15 cellular contexts compared by ENCODE assay signal in genomic region chr9:124773473-124774130, GRCh38. TPM values are rescaled to one million over a fixed set of nuclear protein-coding genes. Genes with fewer than 3 reads are reported as not detected.
DNase-seq lines count a peak whose midpoint lies in the region; ATAC-seq lines count a peak whose summit lies in the region.
"Had no signal": no experiment of that assay in that cellular context is flagged by ENCODE, and none has a peak within 500 bp of the region (broad histone marks: within the 10 kb centered on the region; RNA-seq: fewer than 3 reads in every experiment).

No MANE protein-coding gene starts in this region.

- no peaks in the 10 kb centered on the region for H3K36me3 Mint-ChIP-seq in CD4-positive, CD25-positive, alpha-beta regulatory T cell
- peaks cover 0 to 2% (median 0%) of the 10 kb centered on the region in 3 donors for H3K36me3 Mint-ChIP-seq in CD8-positive, alpha-beta memory T cell
- no peaks in the 10 kb centered on the region for H3K36me3 Mint-ChIP-seq in activated T-helper 2 cell treated with anti-CD3 and anti-CD28 coated beads, Interferon-gamma antibody, Interleukin-2, Interleukin-4, amounts not matched to agents 10 μg/mL and 5 μg/mL and 100 μg/mL, durations not matched to agents 14 hours and 24 hours and 36 hours (ENCODE audit: low read depth)
- H3K36me3 Mint-ChIP-seq in naive thymus-derived CD8-positive, alpha-beta T cell, result no peaks in the 10 kb centered on the region
- H3K36me3 Mint-ChIP-seq in activated CD4-positive, alpha-beta T cell treated with anti-CD3 and anti-CD28 coated beads for 36 hours (ENCODE audit: low read depth), result no peaks in the 10 kb centered on the region
- H3K36me3 Mint-ChIP-seq: stimulated activated naive B cell treated with anti-CD40 and anti-IgM and Interleukin-4, amounts not matched to agents 10 μg/mL and 1 μg/mL and 100 μg/mL, for 72 hours had no signal

- H3K4me3 ChIP-seq in CD4-positive, CD25-positive, alpha-beta regulatory T cell (ENCODE audit: low read depth, low read length), result no peak overlapping the region
- H3K4me3 ChIP-seq in CD8-positive, alpha-beta memory T cell (ENCODE audit: low read length), result no peak overlapping the region
- H3K4me3 ChIP-seq: heart left ventricle, PC-9 had no signal

- POLR2A ChIA-PET in CD8-positive, alpha-beta memory T cell (lab: Charles Lee), result no interaction called here
- POLR2A ChIA-PET in naive thymus-derived CD8-positive, alpha-beta T cell (lab: Charles Lee), result interaction anchor here (1.2 kb wide), 1 partner anchor 72 kb away, joined by 3 read pairs; no protein-coding TSS in a partner anchor
- POLR2A ChIA-PET in activated CD4-positive, alpha-beta T cell treated with anti-CD3 and anti-CD28 coated beads for 36 hours (lab: Charles Lee), result no interaction called here

- no peak overlapping the region for H3K27ac Mint-ChIP-seq in CD4-positive, CD25-positive, alpha-beta regulatory T cell
- peak overlapping the region in 3 of 8 donors; percentile 14 to 83 (median 62) for H3K27ac Mint-ChIP-seq in CD8-positive, alpha-beta memory T cell
- H3K27ac Mint-ChIP-seq in activated T-helper 2 cell treated with anti-CD3 and anti-CD28 coated beads, Interferon-gamma antibody, Interleukin-2, Interleukin-4, amounts not matched to agents 10 μg/mL and 5 μg/mL and 100 μg/mL, durations not matched to agents 14 hours and 24 hours and 36 hours, result no peak overlapping the region
- H3K27ac Mint-ChIP-seq in naive thymus-derived CD8-positive, alpha-beta T cell, result no peak overlapping the region
- no peak overlapping the region for H3K27ac Mint-ChIP-seq in activated CD4-positive, alpha-beta T cell treated with anti-CD3 and anti-CD28 coated beads for 36 hours
- H3K27ac Mint-ChIP-seq: stimulated activated naive B cell treated with anti-CD40 and anti-IgM and Interleukin-4, amounts not matched to agents 10 μg/mL and 1 μg/mL and 100 μg/mL, for 72 hours had no signal

- DNase-seq in CD4-positive, CD25-positive, alpha-beta regulatory T cell, result peak in 1 of 3 donors; percentile 70
- DNase-seq in CD8-positive, alpha-beta memory T cell, result no peak
- DNase-seq in activated T-helper 2 cell treated with anti-CD3 and anti-CD28 coated beads, Interferon-gamma antibody, Interleukin-2, Interleukin-4, amounts not matched to agents 10 μg/mL and 5 μg/mL and 100 μg/mL, durations not matched to agents 14 hours and 24 hours and 36 hours (ENCODE audit: low spot score), result no peak
- DNase-seq in naive thymus-derived CD8-positive, alpha-beta T cell, result no peak
- no peak for DNase-seq in NCI-H1092 (lab: John Stamatoyannopoulos, UW)
- DNase-seq in effector CD4-positive, alpha-beta T cell, result no peak
- DNase-seq in activated CD4-positive, alpha-beta T cell treated with anti-CD3 and anti-CD28 coated beads for 36 hours, result no peak
- DNase-seq in stimulated activated CD4-positive, alpha-beta T cell treated with anti-CD3 and anti-CD28 coated beads, Interleukin-2, amount 100 ng/mL, for 24 hours, result no peak
- DNase-seq: activated gamma-delta T cell had no signal

- no peak for ATAC-seq in CD4-positive, CD25-positive, alpha-beta regulatory T cell (ENCODE audit: low read depth in 2 of 2)
- ATAC-seq in naive thymus-derived CD8-positive, alpha-beta T cell, result no peak
- no peak for ATAC-seq in activated CD4-positive, alpha-beta T cell treated with anti-CD3 and anti-CD28 coated beads for 36 hours

- peaks cover 20% of the 10 kb centered on the region for H3K27me3 ChIP-seq in CD4-positive, CD25-positive, alpha-beta regulatory T cell (ENCODE audit: control insufficient read depth, insufficient read depth, low read length)
- peaks cover 48% of the 10 kb centered on the region for H3K27me3 ChIP-seq in CD8-positive, alpha-beta memory T cell (ENCODE audit: insufficient read depth, low read length, poor library complexity, severe bottlenecking)

- peak overlapping the region; percentile 47 to 96 (median 72) for H3K4me3 Mint-ChIP-seq in CD4-positive, CD25-positive, alpha-beta regulatory T cell
- peak overlapping the region in 5 of 7 donors; percentile 8 to 66 (median 44) for H3K4me3 Mint-ChIP-seq in CD8-positive, alpha-beta memory T cell
- peak overlapping the region; percentile 27 for H3K4me3 Mint-ChIP-seq in activated T-helper 2 cell treated with anti-CD3 and anti-CD28 coated beads, Interferon-gamma antibody, Interleukin-2, Interleukin-4, amounts not matched to agents 10 μg/mL and 5 μg/mL and 100 μg/mL, durations not matched to agents 14 hours and 24 hours and 36 hours (ENCODE audit: low read depth)
- peak overlapping the region in 7 of 10 donors; percentile 2 to 54 (median 28) for H3K4me3 Mint-ChIP-seq in naive thymus-derived CD8-positive, alpha-beta T cell
- no peak overlapping the region for H3K4me3 Mint-ChIP-seq in activated CD4-positive, alpha-beta T cell treated with anti-CD3 and anti-CD28 coated beads for 36 hours

- no peaks in the 10 kb centered on the region for H3K36me3 ChIP-seq in CD4-positive, CD25-positive, alpha-beta regulatory T cell (ENCODE audit: control insufficient read depth, insufficient read depth, low read length)
- no peaks in the 10 kb centered on the region for H3K36me3 ChIP-seq in CD8-positive, alpha-beta memory T cell (ENCODE audit: insufficient read depth, low read length)
- H3K36me3 ChIP-seq: heart left ventricle had no signal

- peaks cover 39% of the 10 kb centered on the region for H3K4me1 ChIP-seq in CD4-positive, CD25-positive, alpha-beta regulatory T cell (ENCODE audit: control insufficient read depth, insufficient read depth, low read length, poor library complexity, severe bottlenecking)
- H3K4me1 ChIP-seq in CD8-positive, alpha-beta memory T cell (ENCODE audit: insufficient read depth, low read length), result peaks cover 31% of the 10 kb centered on the region

- intact Hi-C loops in activated T-helper 2 cell treated with anti-CD3 and anti-CD28 coated beads, Interferon-gamma antibody, Interleukin-2, Interleukin-4, amounts not matched to agents 10 μg/mL and 5 μg/mL and 100 μg/mL, durations not matched to agents 14 hours and 24 hours and 36 hours (cut with micrococcal nuclease), result loop anchor here (1.0 to 10.0 kb wide), 6 partner anchors 80 to 601 kb away; partner anchors contain the start of genes HSPA5, SCAI and WDR38
- intact Hi-C loops in activated CD4-positive, alpha-beta T cell treated with anti-CD3 and anti-CD28 coated beads for 36 hours (cut with DNase I, micrococcal nuclease), result loop anchor here (1.0 to 5.0 kb wide), 6 partner anchors 80 to 601 kb away; partner anchors contain the start of genes WDR38 (in 2 of the 2), HSPA5 (in 1 of the 2) and SCAI (in 1 of the 2)

- H3K9me3 ChIP-seq in CD4-positive, CD25-positive, alpha-beta regulatory T cell (ENCODE audit: control insufficient read depth in 2 of 2, low read length in 2 of 2), result no peaks in the 10 kb centered on the region
- H3K9me3 ChIP-seq in CD8-positive, alpha-beta memory T cell (ENCODE audit: low read length), result no peaks in the 10 kb centered on the region
- H3K9me3 ChIP-seq: heart left ventricle, SK-N-SH had no signal

- no peaks in the 10 kb centered on the region for H3K9me3 Mint-ChIP-seq in CD4-positive, CD25-positive, alpha-beta regulatory T cell
- H3K9me3 Mint-ChIP-seq in CD8-positive, alpha-beta memory T cell, result peaks cover 0 to 4% (median 0%) of the 10 kb centered on the region in 5 donors
- no peaks in the 10 kb centered on the region for H3K9me3 Mint-ChIP-seq in activated T-helper 2 cell treated with anti-CD3 and anti-CD28 coated beads, Interferon-gamma antibody, Interleukin-2, Interleukin-4, amounts not matched to agents 10 μg/mL and 5 μg/mL and 100 μg/mL, durations not matched to agents 14 hours and 24 hours and 36 hours
- H3K9me3 Mint-ChIP-seq in naive thymus-derived CD8-positive, alpha-beta T cell, result no peaks in the 10 kb centered on the region
- H3K9me3 Mint-ChIP-seq in activated CD4-positive, alpha-beta T cell treated with anti-CD3 and anti-CD28 coated beads for 36 hours (ENCODE audit: low read depth), result no peaks in the 10 kb centered on the region
- H3K9me3 Mint-ChIP-seq: stimulated activated naive B cell treated with anti-CD40 and anti-IgM and Interleukin-4, amounts not matched to agents 10 μg/mL and 1 μg/mL and 100 μg/mL, for 72 hours had no signal

- peaks cover 56% of the 10 kb centered on the region for H3K27me3 Mint-ChIP-seq in CD4-positive, CD25-positive, alpha-beta regulatory T cell
- peaks cover 42 to 58% of the 10 kb centered on the region in 2 donors for H3K27me3 Mint-ChIP-seq in CD8-positive, alpha-beta memory T cell
- peaks cover 47% of the 10 kb centered on the region for H3K27me3 Mint-ChIP-seq in activated T-helper 2 cell treated with anti-CD3 and anti-CD28 coated beads, Interferon-gamma antibody, Interleukin-2, Interleukin-4, amounts not matched to agents 10 μg/mL and 5 μg/mL and 100 μg/mL, durations not matched to agents 14 hours and 24 hours and 36 hours (ENCODE audit: low read depth)
- peaks cover 46 to 72% (median 54%) of the 10 kb centered on the region in 5 donors for H3K27me3 Mint-ChIP-seq in naive thymus-derived CD8-positive, alpha-beta T cell
- peaks cover 51% of the 10 kb centered on the region for H3K27me3 Mint-ChIP-seq in activated CD4-positive, alpha-beta T cell treated with anti-CD3 and anti-CD28 coated beads for 36 hours

- H3K4me1 Mint-ChIP-seq in CD4-positive, CD25-positive, alpha-beta regulatory T cell, result peaks cover 5 to 61% (median 38%) of the 10 kb centered on the region in 4 donors
- H3K4me1 Mint-ChIP-seq in CD8-positive, alpha-beta memory T cell, result peaks cover 34 to 60% (median 45%) of the 10 kb centered on the region in 3 donors
- peaks cover 36% of the 10 kb centered on the region for H3K4me1 Mint-ChIP-seq in activated T-helper 2 cell treated with anti-CD3 and anti-CD28 coated beads, Interferon-gamma antibody, Interleukin-2, Interleukin-4, amounts not matched to agents 10 μg/mL and 5 μg/mL and 100 μg/mL, durations not matched to agents 14 hours and 24 hours and 36 hours (ENCODE audit: low read depth)
- H3K4me1 Mint-ChIP-seq in naive thymus-derived CD8-positive, alpha-beta T cell, result peaks cover 25 to 50% (median 45%) of the 10 kb centered on the region in 4 donors
- H3K4me1 Mint-ChIP-seq in activated CD4-positive, alpha-beta T cell treated with anti-CD3 and anti-CD28 coated beads for 36 hours, result peaks cover 34% of the 10 kb centered on the region

- CTCF ChIA-PET in CD8-positive, alpha-beta memory T cell (lab: Charles Lee), result interaction anchor here (1.0 to 8.1 kb wide), 9 partner anchors 11 to 352 kb away, joined by 3 to 121 read pairs (median 5); partner anchors contain the start of genes ARPC5L, RPL35 and WDR38
- CTCF ChIA-PET in activated CD4-positive, alpha-beta T cell treated with anti-CD3 and anti-CD28 coated beads for 36 hours (lab: Charles Lee), result interaction anchor here (0.7 to 12.5 kb wide), 15 partner anchors 8 to 373 kb away, joined by 3 to 260 read pairs (median 4); partner anchors contain the start of genes SCAI and WDR38

- H3K27ac ChIP-seq in CD4-positive, CD25-positive, alpha-beta regulatory T cell (ENCODE audit: insufficient read depth, low read length, poor library complexity, severe bottlenecking), result no peak overlapping the region
- H3K27ac ChIP-seq in CD8-positive, alpha-beta memory T cell (ENCODE audit: low read depth, low read length), result no peak overlapping the region
- H3K27ac ChIP-seq: C4-2B, PC-9 had no signal

RNA-seq across cellular contexts. Expression of gene NR6A1, which starts 2.5 kb away (rescaled TPM):
- total RNA-seq in CD4-positive, CD25-positive, alpha-beta regulatory T cell, result 0.05 TPM
- polyA plus RNA-seq in CD4-positive, CD25-positive, alpha-beta regulatory T cell, result not detected
- total RNA-seq in CD8-positive, alpha-beta memory T cell, result 1 to 10 TPM; 2.4 to 3.0 TPM
- not detected for polyA plus RNA-seq in CD8-positive, alpha-beta memory T cell
- 1.5 and 1.8 TPM in 2 replicates for total RNA-seq in activated T-helper 2 cell treated with anti-CD3 and anti-CD28 coated beads, Interferon-gamma antibody, Interleukin-2, Interleukin-4, amounts not matched to agents 10 μg/mL and 5 μg/mL and 100 μg/mL, durations not matched to agents 14 hours and 24 hours and 36 hours
- under 1 TPM in 1 of 2 experiments, not detected in 1; 0.05 TPM for total RNA-seq in naive thymus-derived CD8-positive, alpha-beta T cell
- not detected for polyA plus RNA-seq in naive thymus-derived CD8-positive, alpha-beta T cell
- 1 to 10 TPM in 1 of 2 experiments, under 1 TPM in 1; 0.82 to 1.1 TPM for total RNA-seq in activated CD4-positive, alpha-beta T cell treated with anti-CD3 and anti-CD28 coated beads for 36 hours

RNA-seq across cellular contexts. Expression of gene OLFML2A, which starts 3.3 kb away (rescaled TPM):
- not detected for total RNA-seq in CD4-positive, CD25-positive, alpha-beta regulatory T cell
- polyA plus RNA-seq in CD4-positive, CD25-positive, alpha-beta regulatory T cell, result not detected
- total RNA-seq in CD8-positive, alpha-beta memory T cell, result not detected
- polyA plus RNA-seq in CD8-positive, alpha-beta memory T cell, result not detected
- 0.11 TPM in 1 of 2 replicates, not detected in the other for total RNA-seq in activated T-helper 2 cell treated with anti-CD3 and anti-CD28 coated beads, Interferon-gamma antibody, Interleukin-2, Interleukin-4, amounts not matched to agents 10 μg/mL and 5 μg/mL and 100 μg/mL, durations not matched to agents 14 hours and 24 hours and 36 hours
- under 1 TPM in 1 of 2 experiments, not detected in 1; 0.05 TPM for total RNA-seq in naive thymus-derived CD8-positive, alpha-beta T cell
- polyA plus RNA-seq in naive thymus-derived CD8-positive, alpha-beta T cell, result not detected
- total RNA-seq in activated CD4-positive, alpha-beta T cell treated with anti-CD3 and anti-CD28 coated beads for 36 hours, result under 1 TPM in 1 of 2 experiments, not detected in 1; 0.05 TPM
- total RNA-seq: HT-29 had no signal
